ENCODE assay signal across 1 cellular context in genomic region chr7:144842377-144842851, GRCh38.
TF ChIP-seq lines count a peak whose summit lies in the region.

No MANE protein-coding gene starts in this region.

TF ChIP-seq in K562, 482 proteins besides CTCF, POLR2A, EP300 and RAD21 (continued from another document):
- TF ChIP-seq ZBTB40 (IDR thresholded peaks at IDR 0.05), result 0 out of 2 replicates have a peak, but pooled peaks have one; percentile 41
- TF ChIP-seq ZBTB40 (CRISPR knock-in tag; IDR thresholded peaks at IDR 0.05), result no peak
- no peak for TF ChIP-seq NFIX (CRISPR knock-in tag; IDR thresholded peaks at IDR 0.05; ENCODE audit: low read depth)
- TF ChIP-seq GABPA (tag; conservative IDR thresholded peaks at IDR 0.05; ENCODE audit: low read depth), result peak; percentile 86
- TF ChIP-seq ZNF639 (CRISPR knock-in tag; conservative IDR thresholded peaks at IDR 0.05 in 1 of 2, IDR thresholded peaks at IDR 0.05 in 1 of 2), result 0 out of 4 replicates have a peak, but pooled peaks of 1 of the 2 experiments have one; percentile 47
- TF ChIP-seq GTF2A2 (tag; IDR thresholded peaks at IDR 0.05), result no peak
- no peak for TF ChIP-seq ATF1 (CRISPR knock-in tag; IDR thresholded peaks at IDR 0.05)
- TF ChIP-seq ATF1 (tag; IDR thresholded peaks at IDR 0.05), result no peak
- no peak for TF ChIP-seq MEF2D (tag; conservative IDR thresholded peaks at IDR 0.05; ENCODE audit: low read depth)
- TF ChIP-seq TRIM24 (IDR thresholded peaks at IDR 0.05), result peak in 1 of 2 experiments; percentile 47; a peak in 1 of 4 replicates
- TF ChIP-seq SOX6 (IDR thresholded peaks at IDR 0.05), result peak; percentile 78
- no peak for TF ChIP-seq NFATC3 (IDR thresholded peaks at IDR 0.05)
- TF ChIP-seq ZEB2 (IDR thresholded peaks at IDR 0.05), result 0 out of 2 replicates have a peak, but pooled peaks have one; percentile 61
- peak; percentile 49; the same call in 1 of the 2 replicates for TF ChIP-seq SMAD4 (CRISPR knock-in tag; conservative IDR thresholded peaks at IDR 0.05)
- 0 out of 2 replicates have a peak, but pooled peaks have one; percentile 21 for TF ChIP-seq ARID1B (IDR thresholded peaks at IDR 0.05)
- peak; percentile 12; the same call in 1 of the 2 replicates for TF ChIP-seq L3MBTL2 (IDR thresholded peaks at IDR 0.05)
- no peak for TF ChIP-seq FOXP4 (CRISPR knock-in tag; IDR thresholded peaks at IDR 0.05; ENCODE audit: borderline replicate concordance)
- peak in 1 of 3 experiments; percentile 29; a peak in 1 of 6 replicates for TF ChIP-seq ZBTB11 (CRISPR knock-in tag; IDR thresholded peaks at IDR 0.05)
- 0 out of 2 replicates have a peak, but pooled peaks have one; percentile 37 for TF ChIP-seq ZNF589 (CRISPR knock-in tag; IDR thresholded peaks at IDR 0.05; ENCODE audit: low read depth)
- TF ChIP-seq CEBPG (CRISPR knock-in tag; IDR thresholded peaks at IDR 0.05), result no peak
- TF ChIP-seq CEBPG (tag; conservative IDR thresholded peaks at IDR 0.05 in 1 of 2, IDR thresholded peaks at IDR 0.05 in 1 of 2), result peak; percentile 55 to 81; a peak in 3 of 4 replicates
- peak; percentile 58 for TF ChIP-seq ETV1 (tag; conservative IDR thresholded peaks at IDR 0.05; ENCODE audit: low read depth)
- TF ChIP-seq ESRRA (IDR thresholded peaks at IDR 0.05; ENCODE audit: borderline replicate concordance, low read depth), result peak; percentile 61; the same call in 1 of the 2 replicates
- peak; percentile 88 for TF ChIP-seq CEBPB (tag; IDR thresholded peaks at IDR 0.05)
- TF ChIP-seq ELF1 (tag; IDR thresholded peaks at IDR 0.05), result peak; percentile 70
- TF ChIP-seq ZSCAN32 (CRISPR knock-in tag; IDR thresholded peaks at IDR 0.05), result no peak
- peak; percentile 65; the same call in 1 of the 2 replicates for TF ChIP-seq BACH1 (tag; IDR thresholded peaks at IDR 0.05)
- no peak for TF ChIP-seq XRCC3 (IDR thresholded peaks at IDR 0.05)
- TF ChIP-seq TFAM (CRISPR knock-in tag; conservative IDR thresholded peaks at IDR 0.05), result no peak
